ENCODE assay signal across 19 cellular contexts in the genomic region with DNA sequence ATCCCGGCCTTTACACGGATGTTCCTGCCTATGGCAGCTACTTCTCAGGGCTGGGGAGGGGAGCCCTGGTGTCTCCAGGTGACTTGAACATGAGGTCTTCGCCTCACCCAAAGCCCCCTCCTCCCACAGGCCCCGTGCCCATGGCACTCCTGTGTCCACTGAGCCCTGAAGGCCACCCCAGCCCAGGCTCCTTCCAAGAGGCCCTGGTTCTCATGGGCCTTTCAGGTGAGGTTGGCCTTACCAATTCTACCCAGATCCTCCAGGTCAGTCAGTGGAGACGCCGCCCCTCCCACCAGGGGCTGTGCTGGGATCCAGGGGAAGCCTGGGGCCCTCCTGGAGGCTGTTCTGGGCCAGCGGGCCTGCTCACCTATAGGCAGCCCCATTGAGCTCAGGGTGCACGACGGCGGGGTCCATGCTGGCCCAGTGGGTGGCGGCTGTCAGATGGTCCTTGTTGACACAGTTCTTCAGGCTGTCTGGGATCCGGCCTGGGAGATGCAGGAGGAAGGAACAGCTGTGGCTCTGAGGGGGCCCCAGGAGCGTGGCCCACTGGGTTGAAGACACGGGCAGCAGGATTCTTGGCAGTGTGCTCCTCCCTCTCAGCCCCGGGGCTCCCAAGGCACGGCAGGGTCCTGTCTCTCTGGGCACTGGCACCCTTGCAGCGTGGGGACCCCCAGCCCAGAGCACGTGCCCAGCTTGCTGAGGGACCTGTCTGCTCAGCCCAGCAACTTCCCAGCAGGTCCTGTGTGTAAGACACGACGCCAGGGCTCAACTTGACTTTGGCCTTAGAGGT. TPM values are rescaled to one million over a fixed set of nuclear protein-coding genes. Genes with fewer than 3 reads are reported as not detected.
DNase-seq lines count a peak whose midpoint lies in the region; ATAC-seq and TF ChIP-seq lines count a peak whose summit lies in the region.
"Had no signal": no experiment of that assay in that cellular context is flagged by ENCODE, and none has a peak within 500 bp of the region (broad histone marks: within the 10 kb centered on the region; RNA-seq: fewer than 3 reads in every experiment).

No MANE protein-coding gene starts in this region.

- TF ChIP-seq POLR2A in breast epithelium (IDR thresholded peaks at IDR 0.05) = no peak
- no peak for TF ChIP-seq POLR2A in prostate gland (IDR thresholded peaks at IDR 0.05)
- TF ChIP-seq POLR2A in vagina (IDR thresholded peaks at IDR 0.05) = no peak

- in situ Hi-C loops in mammary epithelial cell (cut with MboI; ENCODE audit: low sequenced_read_pairs in 2 of 2) = no loop called here

- H3K4me3 ChIP-seq in breast epithelium (no peak overlapping the region), mammary epithelial cell (replicated peaks in 1 of 3; ENCODE audit: insufficient read depth in 1 of 3, low read depth in 2 of 3, low read length in 3 of 3) (no peak overlapping the region), left ventricle myocardium inferior (no peak overlapping the region), prostate gland (no peak overlapping the region), vagina (no peak overlapping the region)
- H3K4me3 ChIP-seq: tibial nerve had no signal

- DNase-seq in breast epithelium (ENCODE audit: low spot score in 2 of 2) (no peak), mammary epithelial cell (no peak), left ventricle myocardium inferior (peak; percentile 15), prostate gland (ENCODE audit: low spot score) (no peak), vagina (ENCODE audit: extremely low spot score in 2 of 2) (no peak), NCI-H1436 treated with DMSO at 0.1 percent for 48 hours (lab: John Stamatoyannopoulos, UW) (no peak), epidermal melanocyte (ENCODE audit: insufficient read length, low spot score) (no peak)
- DNase-seq: activated CD4-positive, alpha-beta T cell treated with anti-CD3 and anti-CD28 coated beads, Interleukin-2, amount 50 U/mL, for 1 hour; amniotic stem cell; effector CD4-positive, alpha-beta T cell; GOT3; naive thymus-derived CD4-positive, alpha-beta T cell; NCI-H1105 treated with DMSO at 0.1 percent for 48 hours; NCI-H524; stimulated activated CD4-positive, alpha-beta T cell treated with anti-CD3 and anti-CD28 coated beads, Interleukin-12 subunit alpha, Interleukin-12 subunit beta, amount 100 ng/mL, for 4 hours; SW 1271 had no signal

- CTCF ChIA-PET in mammary epithelial cell (lab: Charles Lee; ENCODE audit: low non-redundant PET) = no interaction called here

- H3K4me2 ChIP-seq in mammary epithelial cell (ENCODE audit: insufficient read depth, low read depth, low read length) = no peak overlapping the region

- peak overlapping the region; percentile 25 to 69 for H3K27ac ChIP-seq in breast epithelium
- no peak overlapping the region for H3K27ac ChIP-seq in mammary epithelial cell (ENCODE audit: insufficient read depth, low read depth, low read length)
- no peak overlapping the region for H3K27ac ChIP-seq in left ventricle myocardium inferior (replicated peaks)
- H3K27ac ChIP-seq in prostate gland = peak overlapping the region; percentile 74 to 94
- H3K27ac ChIP-seq in vagina = peak overlapping the region; percentile 83

- 91% methylated on average over 11 of the region's 20 CpGs for WGBS in mammary epithelial cell (ENCODE audit: low coverage, missing lambda C conversion rate)
- WGBS in prostate gland = 66% methylated on average over 20 of the region's 20 CpGs

- intact Hi-C loops in breast epithelium (cut with DNase I; ENCODE audit: low total_unique reads) (loop anchor here (10.0 kb wide), 1 partner anchor 458 kb away; no protein-coding TSS in a partner anchor), mammary epithelial cell (cut with micrococcal nuclease) (no loop called here), left ventricle myocardium inferior (cut with micrococcal nuclease) (no loop called here), prostate gland (cut with DNase I) (loop anchor here (5.0 kb wide), 1 partner anchor 40 kb away; the partner anchor contains the start of gene SPON2), vagina (cut with DNase I) (no loop called here)

- H3K9me3 ChIP-seq in breast epithelium (no peaks in the 10 kb centered on the region), mammary epithelial cell (replicated peaks; ENCODE audit: insufficient read depth, low read length) (no peaks in the 10 kb centered on the region), left ventricle myocardium inferior (replicated peaks) (no peaks in the 10 kb centered on the region), prostate gland (no peaks in the 10 kb centered on the region), vagina (no peaks in the 10 kb centered on the region)
- H3K9me3 ChIP-seq: tibial nerve had no signal

- dilution Hi-C loops in mammary epithelial cell (cut with HindIII; ENCODE audit: low sequenced_read_pairs) = no loop called here

- H2AFZ ChIP-seq in mammary epithelial cell (ENCODE audit: low read depth, low read length) = no peak overlapping the region

- peaks cover 2% of the 10 kb centered on the region for H4K20me1 ChIP-seq in mammary epithelial cell (ENCODE audit: insufficient read depth, low read length)

- no peak for TF ChIP-seq CTCF in breast epithelium (IDR thresholded peaks at IDR 0.05)
- no peak for TF ChIP-seq CTCF in mammary epithelial cell (conservative IDR thresholded peaks at IDR 0.05 in 1 of 2, IDR thresholded peaks at IDR 0.05 in 1 of 2; ENCODE audit: extremely low read depth in 1 of 2, insufficient read depth in 1 of 2, low read depth in 1 of 2, low read length in 2 of 2)
- TF ChIP-seq CTCF in left ventricle myocardium inferior (IDR thresholded peaks at IDR 0.05; ENCODE audit: borderline replicate concordance) = no peak
- TF ChIP-seq CTCF in prostate gland (IDR thresholded peaks at IDR 0.05) = no peak
- no peak for TF ChIP-seq CTCF in vagina (IDR thresholded peaks at IDR 0.05)

- H3K9ac ChIP-seq in mammary epithelial cell (ENCODE audit: insufficient read depth, low read length) = no peak overlapping the region

- no peak for ATAC-seq in HG03469 (IDR thresholded peaks at IDR 0.05; ENCODE audit: unreplicated experiment)
- ATAC-seq: naive thymus-derived CD4-positive, alpha-beta T cell had no signal

- H3K4me1 ChIP-seq in breast epithelium (peaks cover 3 to 5% of the 10 kb centered on the region in 2 donors), mammary epithelial cell (ENCODE audit: insufficient read depth, low read length) (no peaks in the 10 kb centered on the region), left ventricle myocardium inferior (peaks cover 72% of the 10 kb centered on the region), prostate gland (replicated peaks) (peaks cover 55% of the 10 kb centered on the region), vagina (peaks cover 87% of the 10 kb centered on the region)

- H3K79me2 ChIP-seq in mammary epithelial cell (ENCODE audit: insufficient read depth, low read length) = peaks cover 6% of the 10 kb centered on the region

- H3K27me3 ChIP-seq in breast epithelium = no peaks in the 10 kb centered on the region
- no peaks in the 10 kb centered on the region for H3K27me3 ChIP-seq in mammary epithelial cell (ENCODE audit: insufficient read depth, low read length)
- no peaks in the 10 kb centered on the region for H3K27me3 ChIP-seq in left ventricle myocardium inferior (ENCODE audit: low read depth)
- H3K27me3 ChIP-seq in prostate gland (replicated peaks; ENCODE audit: insufficient read depth) = no peaks in the 10 kb centered on the region
- H3K27me3 ChIP-seq in vagina = no peaks in the 10 kb centered on the region
- H3K27me3 ChIP-seq: tibial nerve had no signal

- no peaks in the 10 kb centered on the region for H3K36me3 ChIP-seq in breast epithelium
- peaks cover 13% of the 10 kb centered on the region for H3K36me3 ChIP-seq in mammary epithelial cell (ENCODE audit: insufficient read depth, low read length)
- H3K36me3 ChIP-seq in left ventricle myocardium inferior = peaks cover 71% of the 10 kb centered on the region
- H3K36me3 ChIP-seq in prostate gland = peaks cover 5 to 8% of the 10 kb centered on the region in 2 donors
- H3K36me3 ChIP-seq in vagina = peaks cover 0 to 24% of the 10 kb centered on the region in 2 donors

- no TSS peak for BruUV-seq in mammary epithelial cell (replicated peaks; lab: Mats Ljungman, UMichigan)

RNA-seq across cellular contexts. Expression of gene CTBP1, which starts 36.2 kb away (rescaled TPM):
- 100 to 1,000 TPM; 130 to 159 (median 133) TPM for total RNA-seq in breast epithelium
- 100 to 1,000 TPM; 127 to 237 TPM for total RNA-seq in mammary epithelial cell
- 83.3 TPM for polyA plus RNA-seq in mammary epithelial cell
- 32.7 TPM for polyA minus RNA-seq in mammary epithelial cell
- 112 TPM for total RNA-seq in left ventricle myocardium inferior
- total RNA-seq in prostate gland = 100 to 1,000 TPM; 173 to 264 TPM
- 93.1 TPM for total RNA-seq in vagina

RNA-seq across cellular contexts. Expression of gene SPON2, which starts 40.4 kb away (rescaled TPM):
- total RNA-seq in breast epithelium (10 to 100 TPM; 35.3 to 59.4 (median 36.1) TPM), mammary epithelial cell (1 to 10 TPM in 1 of 2 donors, under 1 TPM in 1; 0.83 to 1.2 TPM), left ventricle myocardium inferior (13.9 TPM), prostate gland (100 to 1,000 TPM; 107 to 134 TPM), vagina (72.2 TPM)
- 0.11 TPM for polyA plus RNA-seq in mammary epithelial cell
- polyA minus RNA-seq in mammary epithelial cell = not detected
- total RNA-seq: G401 had no signal

Comparison
In these comparisons a context has a peak if more than half of its experiments do, and no peak if none do; other contexts are left out.
1. H3K27ac ChIP-seq: peak in breast epithelium (2 of 2), prostate gland (2 of 2) and vagina (single experiment); none in mammary epithelial cell (single experiment) and left ventricle myocardium inferior (single experiment).
2. intact Hi-C loops: an anchor here in breast epithelium (10.0 kb wide) and prostate gland (5.0 kb wide); none called in mammary epithelial cell, left ventricle myocardium inferior and vagina.